Comparison of ENCODE assay signal across 1 cellular context in genomic region chr3:184734903-184735630, GRCh38.
TF ChIP-seq lines count a peak whose summit lies in the region.

No MANE protein-coding gene starts in this region.

TF ChIP-seq in HepG2, 621 proteins besides CTCF, POLR2A, EP300 and RAD21 (continued from another document):
- TF ChIP-seq ZNF230 (CRISPR knock-in tag; IDR thresholded peaks at IDR 0.05) (no peak), ZNF205 (CRISPR knock-in tag; IDR thresholded peaks at IDR 0.05) (no peak), PATZ1 (CRISPR knock-in tag; IDR thresholded peaks at IDR 0.05) (no peak), ZNF3 (CRISPR knock-in tag; IDR thresholded peaks at IDR 0.05) (no peak), LCORL (IDR thresholded peaks at IDR 0.05) (no peak), LCORL (CRISPR knock-in tag; IDR thresholded peaks at IDR 0.05) (no peak), NRL (CRISPR knock-in tag; IDR thresholded peaks at IDR 0.05; ENCODE audit: borderline replicate concordance) (no peak), GLMP (CRISPR knock-in tag; IDR thresholded peaks at IDR 0.05; ENCODE audit: borderline replicate concordance) (no peak), MED1 (CRISPR knock-in tag; IDR thresholded peaks at IDR 0.05) (no peak), PHF20 (CRISPR knock-in tag; IDR thresholded peaks at IDR 0.05) (no peak), ZNF646 (CRISPR knock-in tag; IDR thresholded peaks at IDR 0.05) (no peak), RXRB (CRISPR knock-in tag; IDR thresholded peaks at IDR 0.05; ENCODE audit: borderline replicate concordance) (no peak), HNF1A (IDR thresholded peaks at IDR 0.05; ENCODE audit: low read depth) (no peak), HNF1A (CRISPR knock-in tag; IDR thresholded peaks at IDR 0.05; ENCODE audit: borderline replicate concordance) (no peak)
